8 cellular contexts compared by ENCODE assay signal in the genomic region with DNA sequence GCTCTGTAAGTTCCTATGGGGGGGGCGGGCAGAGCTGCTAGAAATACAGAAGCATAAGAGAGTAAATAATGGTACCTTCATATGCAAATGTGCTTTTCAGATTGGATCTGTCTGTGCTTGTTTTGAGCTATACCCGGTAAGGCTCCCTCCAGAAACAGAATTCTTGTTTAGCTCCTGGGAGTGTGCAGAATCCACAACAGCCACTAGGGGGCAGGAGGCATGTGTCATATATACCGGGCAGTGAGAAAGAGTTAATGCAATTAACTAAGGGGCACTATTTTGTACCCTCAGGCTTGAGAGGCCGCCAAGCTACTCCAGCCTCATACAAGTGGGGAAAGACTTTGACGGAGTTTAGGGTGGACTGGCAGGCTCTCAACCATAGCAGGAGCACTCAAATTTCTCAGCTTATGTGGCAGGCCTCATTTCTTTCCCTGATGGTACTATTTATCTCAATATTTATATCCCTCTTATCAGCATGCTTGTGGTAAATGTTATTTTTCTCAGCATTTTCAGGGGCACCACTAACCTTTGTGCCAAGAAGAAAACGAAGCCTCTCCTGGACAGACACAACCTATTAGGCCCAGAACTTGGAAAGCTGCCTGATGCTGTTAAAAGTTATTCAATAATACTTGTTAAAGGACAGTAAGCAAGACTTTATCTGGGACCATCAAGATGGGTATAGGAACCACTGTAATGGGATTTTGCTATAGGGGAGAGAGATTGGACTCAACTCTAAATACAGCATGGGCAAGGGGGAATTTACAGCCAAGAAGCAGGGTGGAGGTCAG. TPM values are rescaled to one million over a fixed set of nuclear protein-coding genes. Genes with fewer than 3 reads are reported as not detected.
DNase-seq lines count a peak whose midpoint lies in the region; ATAC-seq and TF ChIP-seq lines count a peak whose summit lies in the region.

No MANE protein-coding gene starts in this region.

- no peaks in the 10 kb centered on the region for H3K36me3 Mint-ChIP-seq in activated B cell treated with CpG ODN at 0.5 μM for 24 hours (ENCODE audit: low read depth)

- H3K9me3 Mint-ChIP-seq in activated B cell treated with CpG ODN at 0.5 μM for 24 hours: no peaks in the 10 kb centered on the region

- H3K27me3 Mint-ChIP-seq in activated B cell treated with CpG ODN at 0.5 μM for 24 hours: no peaks in the 10 kb centered on the region

- intact Hi-C loops in activated B cell treated with CpG ODN at 0.5 μM for 24 hours (cut with micrococcal nuclease): loop anchor here (1.0 kb wide), 4 partner anchors 17 to 225 kb away; partner anchors contain the start of genes TRPV2 and UBB
- intact Hi-C loops in left colon (cut with DNase I, micrococcal nuclease): no loop called here

- TF ChIP-seq CTCF in activated B cell treated with CpG ODN at 0.5 μM for 24 hours (IDR thresholded peaks at IDR 0.05): peak; percentile 95

- POLR2A ChIA-PET in activated B cell treated with CpG ODN at 0.5 μM for 24 hours (lab: Charles Lee): interaction anchor here (0.5 to 1.9 kb wide), 9 partner anchors 11 to 172 kb away, joined by 3 to 20 read pairs (median 6); partner anchors contain the start of genes CENPV, NCOR1, TRPV2 and UBB

- peaks cover 4% of the 10 kb centered on the region for H3K4me1 Mint-ChIP-seq in activated B cell treated with CpG ODN at 0.5 μM for 24 hours

- no peak overlapping the region for H3K4me3 Mint-ChIP-seq in activated B cell treated with CpG ODN at 0.5 μM for 24 hours

- no peak overlapping the region for H3K27ac Mint-ChIP-seq in activated B cell treated with CpG ODN at 0.5 μM for 24 hours

- DNase-seq in GM03348 (ENCODE audit: low spot score) (peak; percentile 74), NCI-H2227 treated with DMSO at 0.1 percent for 48 hours (lab: John Stamatoyannopoulos, UW) (peak; percentile 20), activated B cell treated with CpG ODN at 0.5 μM for 24 hours (peak; percentile 56), left colon (peak; percentile 56 to 84)
- peak; percentile 56 for DNase-seq in central memory CD4-positive, alpha-beta T cell
- peak; percentile 64 to 66 for DNase-seq in stimulated activated CD4-positive, alpha-beta T cell treated with anti-CD3 and anti-CD28 coated beads, Interleukin-4, amount 100 ng/mL, for 4 hours

- ATAC-seq in HG02798 (IDR thresholded peaks at IDR 0.05; ENCODE audit: poor library complexity, unreplicated experiment) (peak; percentile 83), activated B cell treated with CpG ODN at 0.5 μM for 24 hours (ENCODE audit: low read depth) (peak; percentile 97), left colon (peak; percentile 87), GM19023 (IDR thresholded peaks at IDR 0.05; ENCODE audit: unreplicated experiment) (no peak)

- CTCF ChIA-PET in activated B cell treated with CpG ODN at 0.5 μM for 24 hours (lab: Charles Lee): interaction anchor here (0.5 to 6.6 kb wide), 26 partner anchors 8 to 226 kb away, joined by 3 to 119 read pairs (median 6); partner anchors contain the start of genes CENPV, TRPV2 and UBB

RNA-seq across cellular contexts. Expression of gene CENPV, which starts 10.7 kb away (rescaled TPM):
- total RNA-seq in activated B cell treated with CpG ODN at 0.5 μM for 24 hours (24.0 and 25.7 TPM in 2 replicates), left colon (10 to 100 TPM; 44.5 to 62.3 TPM)

RNA-seq across cellular contexts. Expression of gene UBB, which starts 16.9 kb away (rescaled TPM):
- total RNA-seq in activated B cell treated with CpG ODN at 0.5 μM for 24 hours (1,031 and 1,128 TPM in 2 replicates), left colon (1,000 to 10,000 TPM; 1,117 to 1,930 TPM)

RNA-seq across cellular contexts. Expression of gene TRPV2, which starts 51.4 kb away (rescaled TPM):
- 58.3 and 65.8 TPM in 2 replicates for total RNA-seq in activated B cell treated with CpG ODN at 0.5 μM for 24 hours
- 1 to 10 TPM; 4.4 to 9.2 TPM for total RNA-seq in left colon

Comparison
In these comparisons a context has a peak if more than half of its experiments do, and no peak if none do; other contexts are left out.
1. DNase-seq: peak in every context shown above with its lines; median percentile 74 in GM03348; 70 in left colon; 65 in stimulated activated CD4-positive, alpha-beta T cell treated with anti-CD3 and anti-CD28 coated beads, Interleukin-4, amount 100 ng/mL, for 4 hours; 56 in activated B cell treated with CpG ODN at 0.5 μM for 24 hours; 56 in central memory CD4-positive, alpha-beta T cell; 20 in NCI-H2227 treated with DMSO at 0.1 percent for 48 hours.